Comparison of ENCODE assay signal across 8 cellular contexts in genomic region chr7:77800158-77800557, GRCh38. TPM values are rescaled to one million over a fixed set of nuclear protein-coding genes. Genes with fewer than 3 reads are reported as not detected.
DNase-seq lines count a peak whose midpoint lies in the region; FAIRE-seq and TF ChIP-seq lines count a peak whose summit lies in the region.

No MANE protein-coding gene starts in this region.

- TF ChIP-seq POLR2A in GM12892 (IDR thresholded peaks at IDR 0.05; ENCODE audit: low read depth, low read length) = no peak

- H3K36me3 Mint-ChIP-seq in astrocyte (ENCODE audit: low read depth, unreplicated experiment) = no peaks in the 10 kb centered on the region

- peaks cover 20% of the 10 kb centered on the region for H3K4me1 ChIP-seq in astrocyte (ENCODE audit: insufficient read depth, low read length)
- H3K4me1 ChIP-seq in osteoblast (ENCODE audit: insufficient read depth, low read length) = peaks cover 21% of the 10 kb centered on the region

- in situ Hi-C loops in G401 (cut with HindIII; ENCODE audit: low sequenced_read_pairs) = no loop called here

- peak overlapping the region; percentile 70 for H3K27ac Mint-ChIP-seq in astrocyte (ENCODE audit: unreplicated experiment)

- FAIRE-seq in GM12892 (lab: Jason Lieb, UNC) (peak; percentile 40), astrocyte (lab: Jason Lieb, UNC) (no peak)

- H3K4me2 ChIP-seq in astrocyte (ENCODE audit: low read length) = peak overlapping the region; percentile 93
- H3K4me2 ChIP-seq in osteoblast (ENCODE audit: insufficient read depth, low read length) = peak overlapping the region; percentile 85

- H3K9me3 ChIP-seq in astrocyte (ENCODE audit: insufficient read depth, low read depth, low read length) = no peaks in the 10 kb centered on the region
- no peaks in the 10 kb centered on the region for H3K9me3 ChIP-seq in osteoblast (ENCODE audit: low read depth, low read length)

- TF ChIP-seq CTCF in astrocyte (IDR thresholded peaks at IDR 0.05; ENCODE audit: insufficient read depth, low read depth, low read length) = no peak
- TF ChIP-seq CTCF in osteoblast (IDR thresholded peaks at IDR 0.05; ENCODE audit: extremely low read depth, low read depth, low read length) = no peak

- H4K20me1 ChIP-seq in astrocyte (ENCODE audit: insufficient read depth, low read length) (peaks cover 11% of the 10 kb centered on the region), osteoblast (ENCODE audit: insufficient read depth, low read length) (no peaks in the 10 kb centered on the region)

- peak overlapping the region; percentile 98 for H3K4me3 Mint-ChIP-seq in astrocyte (ENCODE audit: unreplicated experiment)

- peaks cover 90% of the 10 kb centered on the region for H3K79me2 ChIP-seq in astrocyte (ENCODE audit: insufficient read depth, low read length)
- peaks cover 89% of the 10 kb centered on the region for H3K79me2 ChIP-seq in osteoblast (ENCODE audit: insufficient read depth, low read length)

- H3K9ac ChIP-seq in astrocyte (ENCODE audit: low read length) = peak overlapping the region; percentile 89

- H3K27me3 Mint-ChIP-seq in astrocyte (ENCODE audit: low read depth, unreplicated experiment) = no peaks in the 10 kb centered on the region

- H3K36me3 ChIP-seq in astrocyte (ENCODE audit: insufficient read depth, low read length) = no peaks in the 10 kb centered on the region
- H3K36me3 ChIP-seq in osteoblast (ENCODE audit: insufficient read depth, low read length) = no peaks in the 10 kb centered on the region

- H3K9me3 Mint-ChIP-seq in astrocyte (ENCODE audit: unreplicated experiment) = no peaks in the 10 kb centered on the region

- no peak overlapping the region for H2AFZ ChIP-seq in astrocyte (ENCODE audit: low read depth, low read length)
- H2AFZ ChIP-seq in osteoblast (ENCODE audit: low read length) = no peak overlapping the region

- DNase-seq in GM12892 (ENCODE audit: insufficient read length) (no peak), HUDEP-2 (lab: John Stamatoyannopoulos, UW; ENCODE audit: unreplicated experiment in 76 of 76) (peak in 41 of 76 experiments; percentile 2 to 66 (median 31)), astrocyte (ENCODE audit: low read depth) (peak; percentile 73), osteoblast (ENCODE audit: insufficient read length, low spot score, missing footprints) (no peak), NCI-H1048 (lab: John Stamatoyannopoulos, UW) (no peak), G401 (ENCODE audit: low spot score) (no peak), GM19238 (ENCODE audit: insufficient read length, low spot score) (no peak)
- DNase-seq in activated CD8-positive, alpha-beta memory T cell treated with anti-CD3 and anti-CD28 coated beads for 24 hours = no peak

- H3K27ac ChIP-seq in astrocyte (ENCODE audit: low read depth, low read length) (peak overlapping the region; percentile 76), osteoblast (ENCODE audit: low read depth, low read length) (peak overlapping the region; percentile 67)

- H3K4me3 ChIP-seq in astrocyte (ENCODE audit: insufficient read depth, low read depth, low read length) (peak overlapping the region; percentile 78), osteoblast (ENCODE audit: insufficient read depth, low read length) (peak overlapping the region; percentile 95)

- H3K27me3 ChIP-seq in astrocyte (ENCODE audit: insufficient read depth, low read length) (no peaks in the 10 kb centered on the region), osteoblast (ENCODE audit: insufficient read depth, low read length) (no peaks in the 10 kb centered on the region)

- H3K4me1 Mint-ChIP-seq in astrocyte (ENCODE audit: low read depth, unreplicated experiment) = peaks cover 12% of the 10 kb centered on the region

RNA-seq across cellular contexts. Expression of gene PHTF2, which starts 1.6 kb away (rescaled TPM):
- polyA plus RNA-seq in GM12892 (2012; ENCODE audit: missing spikeins) = 24.9 TPM
- 27.0 and 36.2 TPM in 2 replicates for total RNA-seq in astrocyte
- 28.6 and 31.5 TPM in 2 replicates for total RNA-seq in osteoblast
- 7.0 and 7.1 TPM in 2 replicates for total RNA-seq in G401 (2014; rRNA removed; shearing (Covaris generic))

RNA-seq across cellular contexts. Expression of gene TMEM60, which starts 1.9 kb away (rescaled TPM):
- 26.2 TPM for polyA plus RNA-seq in GM12892 (2012; ENCODE audit: missing spikeins)
- total RNA-seq in astrocyte = 12.2 and 13.2 TPM in 2 replicates
- total RNA-seq in osteoblast = 20.3 and 20.6 TPM in 2 replicates
- total RNA-seq in G401 (2014; rRNA removed; shearing (Covaris generic)) = 7.6 and 13.9 TPM in 2 replicates

Comparison
In these comparisons a context has a peak if more than half of its experiments do, and no peak if none do; other contexts are left out.
1. DNase-seq: peak in HUDEP-2 (41 of 76) and astrocyte (single experiment); none in GM12892 (single experiment), osteoblast (single experiment), NCI-H1048 (single experiment), G401 (single experiment), GM19238 (single experiment) and activated CD8-positive, alpha-beta memory T cell treated with anti-CD3 and anti-CD28 coated beads for 24 hours (single experiment).